1 cellular context compared by ENCODE assay signal in the genomic region with DNA sequence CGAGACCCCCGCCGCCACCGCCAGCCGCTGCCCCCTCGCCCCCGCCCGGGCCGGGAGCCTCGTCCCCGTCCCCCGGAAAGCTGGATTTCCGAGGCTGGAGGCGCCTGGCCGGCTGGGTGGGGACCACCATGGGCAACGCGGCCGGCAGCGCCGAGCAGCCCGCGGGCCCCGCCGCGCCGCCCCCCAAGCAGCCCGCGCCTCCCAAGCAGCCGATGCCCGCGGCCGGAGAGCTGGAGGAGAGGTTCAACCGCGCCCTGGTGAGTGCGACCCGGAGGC.
TF ChIP-seq lines count a peak whose summit lies in the region.

No MANE protein-coding gene starts in this region.

TF ChIP-seq in HepG2, 621 proteins besides CTCF, POLR2A, EP300 and RAD21 (continued from another document):
- TF ChIP-seq ZNF138 (CRISPR knock-in tag; IDR thresholded peaks at IDR 0.05; ENCODE audit: low read depth) = no peak
